ENCODE assay signal across 9 cellular contexts in genomic region chr2:106147159-106147558, GRCh38. TPM values are rescaled to one million over a fixed set of nuclear protein-coding genes. Genes with fewer than 3 reads are reported as not detected.
DNase-seq lines count a peak whose midpoint lies in the region; FAIRE-seq and TF ChIP-seq lines count a peak whose summit lies in the region.
"Had no signal": no experiment of that assay in that cellular context is flagged by ENCODE, and none has a peak within 500 bp of the region (broad histone marks: within the 10 kb centered on the region; RNA-seq: fewer than 3 reads in every experiment).

No MANE protein-coding gene starts in this region.

- H3K9me3 ChIP-seq in SJCRH30 (replicated peaks) = no peaks in the 10 kb centered on the region

- TF ChIP-seq POLR2A in H54 (IDR thresholded peaks at IDR 0.05; ENCODE audit: low read depth, low read length) = no peak

- peaks cover 46% of the 10 kb centered on the region for H3K36me3 ChIP-seq in SJCRH30

- H3K27ac Mint-ChIP-seq in activated naive CD8-positive, alpha-beta T cell = peak overlapping the region; percentile 84
- H3K27ac Mint-ChIP-seq in immature natural killer cell = peak overlapping the region; percentile 15 to 87 (median 69)

- H3K4me1 Mint-ChIP-seq in activated naive CD8-positive, alpha-beta T cell (ENCODE audit: low read depth) = peaks cover 80% of the 10 kb centered on the region
- H3K4me1 Mint-ChIP-seq in immature natural killer cell = peaks cover 33 to 52% of the 10 kb centered on the region in 2 donors

- no peak overlapping the region for H3K27ac ChIP-seq in SJCRH30
- no peak overlapping the region for H3K27ac ChIP-seq in RWPE1

- H3K9me3 Mint-ChIP-seq in activated naive CD8-positive, alpha-beta T cell (ENCODE audit: low read depth) = no peaks in the 10 kb centered on the region
- H3K9me3 Mint-ChIP-seq in immature natural killer cell = no peaks in the 10 kb centered on the region

- no peak overlapping the region for H3K4me3 ChIP-seq in SJCRH30

- CTCF ChIA-PET in RWPE1 (lab: Yijun Ruan, JAX) = no interaction called here

- H3K4me1 ChIP-seq in SJCRH30 = no peaks in the 10 kb centered on the region

- POLR2A ChIA-PET in RWPE1 (lab: Yijun Ruan, JAX; ENCODE audit: low non-redundant PET) = no interaction called here

- TF ChIP-seq CTCF in AG09319 (IDR thresholded peaks at IDR 0.05; ENCODE audit: low read depth, low read length) (no peak), RWPE1 (conservative IDR thresholded peaks at IDR 0.05; ENCODE audit: low read depth) (no peak)

- DNase-seq in AG09319 (ENCODE audit: extremely low read depth, low read depth) (peak; percentile 1), H54 (ENCODE audit: insufficient read length, low spot score) (peak; percentile 30), immature natural killer cell (no peak), GM19240 (ENCODE audit: insufficient read length, low spot score) (no peak), SJCRH30 (no peak), RWPE1 (ENCODE audit: low spot score) (no peak), NCI-H2227 treated with DMSO at 0.1 percent for 48 hours (lab: John Stamatoyannopoulos, UW) (no peak)
- DNase-seq: NCI-H69 had no signal

- H3K27me3 ChIP-seq in SJCRH30 = no peaks in the 10 kb centered on the region

- H3K27me3 Mint-ChIP-seq in activated naive CD8-positive, alpha-beta T cell = no peaks in the 10 kb centered on the region
- H3K27me3 Mint-ChIP-seq in immature natural killer cell (ENCODE audit: low read depth in 3 of 3) = peaks cover 0 to 3% (median 0%) of the 10 kb centered on the region in 3 donors

- H3K4me3 Mint-ChIP-seq in activated naive CD8-positive, alpha-beta T cell = no peak overlapping the region
- H3K4me3 Mint-ChIP-seq in immature natural killer cell = peak overlapping the region in 2 of 5 donors; percentile 12 to 59

- peaks cover 49% of the 10 kb centered on the region for H3K36me3 Mint-ChIP-seq in activated naive CD8-positive, alpha-beta T cell
- peaks cover 23 to 47% (median 40%) of the 10 kb centered on the region in 3 donors for H3K36me3 Mint-ChIP-seq in immature natural killer cell

- peak; percentile 78 for FAIRE-seq in H54 (lab: Jason Lieb, UNC)

RNA-seq across cellular contexts. Expression of gene UXS1, which starts 46.9 kb away (rescaled TPM):
- 10 to 100 TPM; 41.9 to 62.3 (median 47.5) TPM for polyA plus RNA-seq in immature natural killer cell
- total RNA-seq in SJCRH30 (2014; rRNA removed; shearing (Covaris generic)) = 47.3 and 48.8 TPM in 2 replicates

Comparison
In these comparisons a context has a peak if more than half of its experiments do, and no peak if none do; other contexts are left out.
1. DNase-seq: peak in AG09319 (single experiment) and H54 (single experiment); none in immature natural killer cell (0 of 3), GM19240 (single experiment), SJCRH30 (0 of 2), RWPE1 (single experiment) and NCI-H2227 treated with DMSO at 0.1 percent for 48 hours (single experiment).